In genomic region chr2:136101042-136101441, GRCh38 we compare ENCODE assay signal across 23 cellular contexts. TPM values are rescaled to one million over a fixed set of nuclear protein-coding genes. Genes with fewer than 3 reads are reported as not detected.
DNase-seq lines count a peak whose midpoint lies in the region; ATAC-seq, FAIRE-seq and TF ChIP-seq lines count a peak whose summit lies in the region.
"Had no signal": no experiment of that assay in that cellular context is flagged by ENCODE, and none has a peak within 500 bp of the region (broad histone marks: within the 10 kb centered on the region; RNA-seq: fewer than 3 reads in every experiment).

No MANE protein-coding gene starts in this region.

- no peaks in the 10 kb centered on the region for H3K27me3 Mint-ChIP-seq in activated CD8-positive, alpha-beta T cell treated with anti-CD3 and anti-CD28 coated beads for 36 hours
- no peaks in the 10 kb centered on the region for H3K27me3 Mint-ChIP-seq in activated CD8-positive, alpha-beta T cell treated with anti-CD3 and anti-CD28 coated beads, Interleukin-2, amount 10 ng/mL, durations not matched to agents 7 days and 5 days (ENCODE audit: low read depth)
- no peaks in the 10 kb centered on the region for H3K27me3 Mint-ChIP-seq in stimulated activated naive CD8-positive, alpha-beta T cell treated with anti-CD3 and anti-CD28 coated beads, Interleukin-15, amount 100 ng/mL, for 72 hours
- H3K27me3 Mint-ChIP-seq: CD8-positive, alpha-beta memory T cell had no signal

- CTCF ChIA-PET in activated CD8-positive, alpha-beta T cell treated with anti-CD3 and anti-CD28 coated beads for 36 hours (lab: Charles Lee), result no interaction called here
- CTCF ChIA-PET in activated CD8-positive, alpha-beta T cell treated with anti-CD3 and anti-CD28 coated beads, Interleukin-2, amount 10 ng/mL, durations not matched to agents 7 days and 5 days (lab: Charles Lee), result no interaction called here
- CTCF ChIA-PET in K562 (lab: Yijun Ruan, JAX; ENCODE audit: low intra/inter-chr PET ratio), result no interaction called here

- H3K4me1 Mint-ChIP-seq in activated CD8-positive, alpha-beta T cell treated with anti-CD3 and anti-CD28 coated beads for 36 hours (ENCODE audit: low read depth), result peaks cover 7% of the 10 kb centered on the region
- peaks cover 18% of the 10 kb centered on the region for H3K4me1 Mint-ChIP-seq in activated CD8-positive, alpha-beta T cell treated with anti-CD3 and anti-CD28 coated beads, Interleukin-2, amount 10 ng/mL, durations not matched to agents 7 days and 5 days (ENCODE audit: low read depth)
- peaks cover 7% of the 10 kb centered on the region for H3K4me1 Mint-ChIP-seq in stimulated activated naive CD8-positive, alpha-beta T cell treated with anti-CD3 and anti-CD28 coated beads, Interleukin-15, amount 100 ng/mL, for 72 hours
- H3K4me1 Mint-ChIP-seq: GM23338 had no signal

- H3K4me2 ChIP-seq in K562 (ENCODE audit: insufficient read depth, low read length), result no peak overlapping the region
- H3K4me2 ChIP-seq: A549, BLaER1, GM23338 had no signal

- no peaks in the 10 kb centered on the region for H3K36me3 ChIP-seq in K562 (ENCODE audit: control insufficient read depth, insufficient read depth, low read length)
- H3K36me3 ChIP-seq: BLaER1 had no signal

- H3K9me1 ChIP-seq in K562 (ENCODE audit: control insufficient read depth, insufficient read depth, low read length), result no peaks in the 10 kb centered on the region

- no peaks in the 10 kb centered on the region for H3K79me2 ChIP-seq in K562 (ENCODE audit: control insufficient read depth, insufficient read depth, low read length)

- TF ChIP-seq POLR2A in K562 (conservative IDR thresholded peaks at IDR 0.05), result no peak

- in situ Hi-C loops in K562 (cut with MboI), result no loop called here

- TF ChIP-seq EP300 in K562 (IDR thresholded peaks at IDR 0.05; ENCODE audit: low read length), result no peak

- no peaks in the 10 kb centered on the region for H3K9me3 ChIP-seq in K562 (replicated peaks; ENCODE audit: control insufficient read depth, insufficient read depth, low read depth, low read length)
- H3K9me3 ChIP-seq: A549, BLaER1 had no signal

- H4K20me1 ChIP-seq in K562 (replicated peaks; ENCODE audit: control insufficient read depth, insufficient read depth, low read length), result no peaks in the 10 kb centered on the region
- H4K20me1 ChIP-seq: BLaER1 had no signal

- no peaks in the 10 kb centered on the region; a peak in 2 of 5 replicates for H3K27me3 ChIP-seq in K562 (ENCODE audit: control insufficient read depth in 2 of 2, insufficient read depth in 2 of 2, low read length in 2 of 2)
- H3K27me3 ChIP-seq: BLaER1 had no signal

- WGBS in K562 (ENCODE audit: insufficient coverage, low coverage, missing lambda C conversion rate), result 0% methylated on average over 2 of the region's 2 CpGs

- POLR2A ChIA-PET in activated CD8-positive, alpha-beta T cell treated with anti-CD3 and anti-CD28 coated beads for 36 hours (lab: Charles Lee), result no interaction called here
- POLR2A ChIA-PET in activated CD8-positive, alpha-beta T cell treated with anti-CD3 and anti-CD28 coated beads, Interleukin-2, amount 10 ng/mL, durations not matched to agents 7 days and 5 days (lab: Charles Lee), result no interaction called here
- POLR2A ChIA-PET in K562 (lab: Yijun Ruan, JAX), result no interaction called here

- peak; percentile 17 for ATAC-seq in activated CD8-positive, alpha-beta T cell treated with anti-CD3 and anti-CD28 coated beads for 36 hours
- no peak for ATAC-seq in activated CD8-positive, alpha-beta T cell treated with anti-CD3 and anti-CD28 coated beads, Interleukin-2, amount 10 ng/mL, durations not matched to agents 7 days and 5 days
- ATAC-seq in K562, result no peak
- peak; percentile 52 for ATAC-seq in stimulated activated naive CD8-positive, alpha-beta T cell treated with anti-CD3 and anti-CD28 coated beads, Interleukin-15, amount 100 ng/mL, for 72 hours
- ATAC-seq: A549, GM23338, PC-3 had no signal

- H3K4me3 ChIP-seq in K562, result no peak overlapping the region
- H3K4me3 ChIP-seq: A549, BLaER1, GM23338 had no signal

- no peak overlapping the region for H3K9ac ChIP-seq in K562 (ENCODE audit: insufficient read depth in 1 of 2, low read depth in 2 of 2, low read length in 2 of 2)
- H3K9ac ChIP-seq: BLaER1 had no signal

- no TSS peak for BruUV-seq in K562 (replicated peaks; lab: Mats Ljungman, UMichigan)

- no peak for TF ChIP-seq CTCF in activated CD8-positive, alpha-beta T cell treated with anti-CD3 and anti-CD28 coated beads for 36 hours (IDR thresholded peaks at IDR 0.05)
- no peak for TF ChIP-seq CTCF in K562 (IDR thresholded peaks at IDR 0.05 in 2 of 3, conservative IDR thresholded peaks at IDR 0.05 in 1 of 3; ENCODE audit: insufficient read depth in 2 of 3, low read depth in 1 of 3, low read length in 3 of 3)

- H3K4me3 Mint-ChIP-seq in activated CD8-positive, alpha-beta T cell treated with anti-CD3 and anti-CD28 coated beads for 36 hours, result no peak overlapping the region
- H3K4me3 Mint-ChIP-seq in activated CD8-positive, alpha-beta T cell treated with anti-CD3 and anti-CD28 coated beads, Interleukin-2, amount 10 ng/mL, durations not matched to agents 7 days and 5 days, result no peak overlapping the region
- no peak overlapping the region for H3K4me3 Mint-ChIP-seq in stimulated activated naive CD8-positive, alpha-beta T cell treated with anti-CD3 and anti-CD28 coated beads, Interleukin-15, amount 100 ng/mL, for 72 hours
- H3K4me3 Mint-ChIP-seq: CD8-positive, alpha-beta memory T cell; GM23338 had no signal

- H3K36me3 Mint-ChIP-seq in activated CD8-positive, alpha-beta T cell treated with anti-CD3 and anti-CD28 coated beads for 36 hours (ENCODE audit: low read depth), result peaks cover 2% of the 10 kb centered on the region
- peaks cover 3% of the 10 kb centered on the region for H3K36me3 Mint-ChIP-seq in activated CD8-positive, alpha-beta T cell treated with anti-CD3 and anti-CD28 coated beads, Interleukin-2, amount 10 ng/mL, durations not matched to agents 7 days and 5 days (ENCODE audit: low read depth)

- H3K27ac ChIP-seq in K562 (ENCODE audit: extremely low read depth, low read depth, low read length), result no peak overlapping the region
- H3K27ac ChIP-seq: A549, BLaER1 had no signal

- DNase-seq in activated CD8-positive, alpha-beta T cell treated with anti-CD3 and anti-CD28 coated beads for 36 hours, result peak; percentile 39
- DNase-seq in activated CD8-positive, alpha-beta T cell treated with anti-CD3 and anti-CD28 coated beads, Interleukin-2, amount 10 ng/mL, durations not matched to agents 7 days and 5 days, result no peak
- DNase-seq in stimulated activated CD4-positive, alpha-beta T cell treated with anti-CD3 and anti-CD28 coated beads, Interleukin-15, amount 100 ng/mL, for 24 hours, result peak; percentile 11
- DNase-seq in stimulated activated CD4-positive, alpha-beta T cell treated with anti-CD3 and anti-CD28 coated beads, Interleukin-1b, Interleukin-23, amount 100 ng/mL, for 48 hours, result no peak
- no peak for DNase-seq in K562 (ENCODE audit: extremely low read depth in 1 of 4, low spot score in 3 of 4)
- no peak for DNase-seq in stimulated activated naive CD8-positive, alpha-beta T cell treated with anti-CD3 and anti-CD28 coated beads, Interleukin-15, amount 100 ng/mL, for 72 hours
- no peak for DNase-seq in DMS 273 (lab: John Stamatoyannopoulos, UW; ENCODE audit: unreplicated experiment)
- no peak for DNase-seq in germinal center (ENCODE audit: low spot score)
- DNase-seq: CD8-positive, alpha-beta memory T cell; HCEC 1CT; MM.1S; NCI-H1092; NCI-H1436 treated with DMSO at 0.1 percent for 48 hours; NCI-H2029; NCI-H345; NCI-H524 treated with DMSO at 0.1 percent for 48 hours; PC-3; RPMI8226; SHP77 treated with DMSO at 0.1 percent for 48 hours had no signal

- H3K9me3 Mint-ChIP-seq in activated CD8-positive, alpha-beta T cell treated with anti-CD3 and anti-CD28 coated beads for 36 hours, result peaks cover 2% of the 10 kb centered on the region
- H3K9me3 Mint-ChIP-seq in activated CD8-positive, alpha-beta T cell treated with anti-CD3 and anti-CD28 coated beads, Interleukin-2, amount 10 ng/mL, durations not matched to agents 7 days and 5 days (ENCODE audit: insufficient read depth), result no peaks in the 10 kb centered on the region
- H3K9me3 Mint-ChIP-seq in stimulated activated naive CD8-positive, alpha-beta T cell treated with anti-CD3 and anti-CD28 coated beads, Interleukin-15, amount 100 ng/mL, for 72 hours, result peaks cover 6 to 7% of the 10 kb centered on the region in 2 donors
- H3K9me3 Mint-ChIP-seq: CD8-positive, alpha-beta memory T cell; GM23338 had no signal

- H3K4me1 ChIP-seq in K562 (replicated peaks in 1 of 2; ENCODE audit: control insufficient read depth in 2 of 2, insufficient read depth in 2 of 2, low read length in 2 of 2), result no peaks in the 10 kb centered on the region
- H3K4me1 ChIP-seq: A549, BLaER1 had no signal

- no peak for FAIRE-seq in K562 (lab: Jason Lieb, UNC)
- FAIRE-seq: A549 had no signal

- no peak for TF ChIP-seq RAD21 in K562 (CRISPR knock-in tag; conservative IDR thresholded peaks at IDR 0.05 in 1 of 2, IDR thresholded peaks at IDR 0.05 in 1 of 2)

- intact Hi-C loops in activated CD8-positive, alpha-beta T cell treated with anti-CD3 and anti-CD28 coated beads for 36 hours (cut with micrococcal nuclease), result no loop called here
- intact Hi-C loops in K562 (cut with micrococcal nuclease), result no loop called here

- H3K27ac Mint-ChIP-seq in activated CD8-positive, alpha-beta T cell treated with anti-CD3 and anti-CD28 coated beads for 36 hours, result no peak overlapping the region
- H3K27ac Mint-ChIP-seq in activated CD8-positive, alpha-beta T cell treated with anti-CD3 and anti-CD28 coated beads, Interleukin-2, amount 10 ng/mL, durations not matched to agents 7 days and 5 days, result no peak overlapping the region
- H3K27ac Mint-ChIP-seq in stimulated activated naive CD8-positive, alpha-beta T cell treated with anti-CD3 and anti-CD28 coated beads, Interleukin-15, amount 100 ng/mL, for 72 hours, result no peak overlapping the region
- H3K27ac Mint-ChIP-seq: GM23338 had no signal

- no peak overlapping the region for H2AFZ ChIP-seq in K562 (ENCODE audit: low read depth, low read length)
- H2AFZ ChIP-seq: GM23338 had no signal

RNA-seq across cellular contexts. Expression of gene CXCR4, which starts 16.9 kb away (rescaled TPM):
- total RNA-seq in activated CD8-positive, alpha-beta T cell treated with anti-CD3 and anti-CD28 coated beads for 36 hours, result 100 to 1,000 TPM in 1 of 2 experiments, 10 to 100 TPM in 1; 97.0 to 103 TPM
- total RNA-seq in activated CD8-positive, alpha-beta T cell treated with anti-CD3 and anti-CD28 coated beads, Interleukin-2, amount 10 ng/mL, durations not matched to agents 7 days and 5 days, result 100 to 1,000 TPM; 219 to 226 TPM
- total RNA-seq in K562 (2011; cell fraction: chromatin; rRNA removed; ENCODE audit: low replicate concordance), result 0.25 and 1.1 TPM in 2 replicates
- total RNA-seq in K562 (2011; cell fraction: nucleolus; rRNA removed), result 0.92 and 1.0 TPM in 2 replicates
- total RNA-seq in K562 (2011; cell fraction: nucleoplasm; rRNA removed), result 1.1 and 1.3 TPM in 2 replicates
- total RNA-seq in K562 (2014; rRNA removed) (not detected in 2 replicates), K562 (2014; rRNA removed; fragmentation: Illumina TruSeq; extraction: Trizol) (0.18 TPM in 1 of 2 replicates, not detected in the other), K562 (2015; rRNA removed; fragmentation: Illumina TruSeq; extraction: Trizol) (0.08 TPM in 1 of 2 replicates, not detected in the other), K562 (2021) (0.22 and 0.49 TPM in 2 replicates)
- polyA plus RNA-seq in K562 (2011; rRNA removed) (0.45 and 0.53 TPM in 2 replicates), K562 (2014; fragmentation: Illumina TruSeq; extraction: Trizol) (0.11 TPM in 1 of 2 replicates, not detected in the other), K562 (2014; fragmentation: Nextera tagmentation; extraction: Ambion mirVana) (under 1 TPM; 0.14 to 0.15 TPM), K562 (2014; rRNA removed) (0.07 TPM in 2 replicates)
- 0.52 and 1.1 TPM in 2 replicates for polyA plus RNA-seq in K562 (2011; cell fraction: cytosol; rRNA removed)
- 0.32 and 0.61 TPM in 2 replicates for polyA plus RNA-seq in K562 (2011; cell fraction: nucleus; rRNA removed)
- 0.07 TPM in 2 replicates for polyA plus RNA-seq in K562 (2012)
- 0.51 and 1.1 TPM in 2 replicates for polyA minus RNA-seq in K562 (2011; rRNA and poly(A)+ RNA removed)
- polyA minus RNA-seq in K562 (2011; cell fraction: cytosol; rRNA and poly(A)+ RNA removed), result not detected in 2 replicates
- polyA minus RNA-seq in K562 (2011; cell fraction: nucleus; rRNA and poly(A)+ RNA removed), result 0.40 TPM in 1 of 2 replicates, not detected in the other
- total RNA-seq: LHCN-M2 had no signal

Comparison
In these comparisons a context has a peak if more than half of its experiments do, and no peak if none do; other contexts are left out.
1. ATAC-seq: peak in activated CD8-positive, alpha-beta T cell treated with anti-CD3 and anti-CD28 coated beads for 36 hours (single experiment) and stimulated activated naive CD8-positive, alpha-beta T cell treated with anti-CD3 and anti-CD28 coated beads, Interleukin-15, amount 100 ng/mL, for 72 hours (single experiment); none in activated CD8-positive, alpha-beta T cell treated with anti-CD3 and anti-CD28 coated beads, Interleukin-2, amount 10 ng/mL, durations not matched to agents 7 days and 5 days (single experiment) and K562 (single experiment).
2. DNase-seq: peak in activated CD8-positive, alpha-beta T cell treated with anti-CD3 and anti-CD28 coated beads for 36 hours (single experiment) and stimulated activated CD4-positive, alpha-beta T cell treated with anti-CD3 and anti-CD28 coated beads, Interleukin-15, amount 100 ng/mL, for 24 hours (single experiment); none in activated CD8-positive, alpha-beta T cell treated with anti-CD3 and anti-CD28 coated beads, Interleukin-2, amount 10 ng/mL, durations not matched to agents 7 days and 5 days (single experiment), stimulated activated CD4-positive, alpha-beta T cell treated with anti-CD3 and anti-CD28 coated beads, Interleukin-1b, Interleukin-23, amount 100 ng/mL, for 48 hours (single experiment), K562 (0 of 4), stimulated activated naive CD8-positive, alpha-beta T cell treated with anti-CD3 and anti-CD28 coated beads, Interleukin-15, amount 100 ng/mL, for 72 hours (0 of 2), DMS 273 (single experiment) and germinal center (single experiment).
3. RNA of gene CXCR4, which starts 16.9 kb away (total RNA-seq): 219 to 226 TPM in activated CD8-positive, alpha-beta T cell treated with anti-CD3 and anti-CD28 coated beads, Interleukin-2, amount 10 ng/mL, durations not matched to agents 7 days and 5 days and 97.0 to 103 TPM in activated CD8-positive, alpha-beta T cell treated with anti-CD3 and anti-CD28 coated beads for 36 hours; 0.08 to 1.3 TPM in K562; every median in the first group is over 10 times any median in the second.